ENCODE assay signal across 1 cellular context in genomic region chr10:1643161-1643910, GRCh38.
TF ChIP-seq lines count a peak whose summit lies in the region.

No MANE protein-coding gene starts in this region.

TF ChIP-seq in WTC11, 78 proteins besides CTCF, POLR2A, EP300 and RAD21 (continued from another document and continues in another):
- TF ChIP-seq MAX (CRISPR knock-in tag; IDR thresholded peaks at IDR 0.05) (no peak), E2F5 (CRISPR knock-in tag; IDR thresholded peaks at IDR 0.05) (no peak), MXD4 (CRISPR knock-in tag; IDR thresholded peaks at IDR 0.05; ENCODE audit: borderline replicate concordance) (no peak), MYBL2 (CRISPR knock-in tag; IDR thresholded peaks at IDR 0.05) (0 out of 2 replicates have a peak, but pooled peaks have one; percentile 36), GABPB1 (CRISPR knock-in tag; IDR thresholded peaks at IDR 0.05) (no peak), FOXK1 (CRISPR knock-in tag; IDR thresholded peaks at IDR 0.05) (peak; percentile 71; the same call in 1 of the 2 replicates), TCF7 (CRISPR knock-in tag; IDR thresholded peaks at IDR 0.05; ENCODE audit: low read depth) (no peak), GRHL2 (CRISPR knock-in tag; IDR thresholded peaks at IDR 0.05; ENCODE audit: insufficient replicate concordance, severe bottlenecking) (no peak), ELF4 (CRISPR knock-in tag; IDR thresholded peaks at IDR 0.05; ENCODE audit: low read depth) (no peak), NR2C2 (CRISPR knock-in tag; IDR thresholded peaks at IDR 0.05) (no peak), MLX (CRISPR knock-in tag; IDR thresholded peaks at IDR 0.05) (no peak), JAZF1 (CRISPR knock-in tag; IDR thresholded peaks at IDR 0.05) (no peak), SP1 (CRISPR knock-in tag; conservative IDR thresholded peaks at IDR 0.05) (0 out of 2 replicates have a peak, but pooled peaks have one; percentile 23), ZNF219 (CRISPR knock-in tag; IDR thresholded peaks at IDR 0.05; ENCODE audit: borderline replicate concordance) (no peak), ZMAT4 (CRISPR knock-in tag; IDR thresholded peaks at IDR 0.05) (no peak), RELA (CRISPR knock-in tag; IDR thresholded peaks at IDR 0.05; ENCODE audit: borderline replicate concordance) (no peak), HMGA2 (CRISPR knock-in tag; IDR thresholded peaks at IDR 0.05) (no peak), ZNF416 (CRISPR knock-in tag; IDR thresholded peaks at IDR 0.05) (no peak), NFYB (CRISPR knock-in tag; conservative IDR thresholded peaks at IDR 0.05; ENCODE audit: low read depth) (no peak), ZNF396 (CRISPR knock-in tag; IDR thresholded peaks at IDR 0.05; ENCODE audit: borderline replicate concordance) (no peak), ATF6 (CRISPR knock-in tag; IDR thresholded peaks at IDR 0.05) (no peak), GTF2I (CRISPR knock-in tag; conservative IDR thresholded peaks at IDR 0.05) (no peak), ETV6 (CRISPR knock-in tag; IDR thresholded peaks at IDR 0.05) (peak; percentile 54; the same call in 1 of the 2 replicates), ZNF138 (CRISPR knock-in tag; conservative IDR thresholded peaks at IDR 0.05) (no peak), PRDM15 (CRISPR knock-in tag; IDR thresholded peaks at IDR 0.05) (no peak), SMAD3 (CRISPR knock-in tag; IDR thresholded peaks at IDR 0.05; ENCODE audit: borderline replicate concordance) (peak; percentile 59; the same call in 1 of the 2 replicates), JUN (CRISPR knock-in tag; IDR thresholded peaks at IDR 0.05) (no peak), TEAD1 (CRISPR knock-in tag; IDR thresholded peaks at IDR 0.05) (no peak), TEAD4 (CRISPR knock-in tag; IDR thresholded peaks at IDR 0.05) (no peak), ZNF263 (CRISPR knock-in tag; IDR thresholded peaks at IDR 0.05; ENCODE audit: low read depth) (no peak), SOX15 (CRISPR knock-in tag; IDR thresholded peaks at IDR 0.05) (no peak), OVOL2 (CRISPR knock-in tag; IDR thresholded peaks at IDR 0.05; ENCODE audit: borderline replicate concordance) (no peak), CREM (CRISPR knock-in tag; IDR thresholded peaks at IDR 0.05) (no peak)
- TF ChIP-seq, protein P1, sequence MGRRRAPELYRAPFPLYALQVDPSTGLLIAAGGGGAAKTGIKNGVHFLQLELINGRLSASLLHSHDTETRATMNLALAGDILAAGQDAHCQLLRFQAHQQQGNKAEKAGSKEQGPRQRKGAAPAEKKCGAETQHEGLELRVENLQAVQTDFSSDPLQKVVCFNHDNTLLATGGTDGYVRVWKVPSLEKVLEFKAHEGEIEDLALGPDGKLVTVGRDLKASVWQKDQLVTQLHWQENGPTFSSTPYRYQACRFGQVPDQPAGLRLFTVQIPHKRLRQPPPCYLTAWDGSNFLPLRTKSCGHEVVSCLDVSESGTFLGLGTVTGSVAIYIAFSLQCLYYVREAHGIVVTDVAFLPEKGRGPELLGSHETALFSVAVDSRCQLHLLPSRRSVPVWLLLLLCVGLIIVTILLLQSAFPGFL (CRISPR knock-in tag; IDR thresholded peaks at IDR 0.05; ENCODE audit: borderline replicate concordance), result no peak
- TF ChIP-seq, protein P2, sequence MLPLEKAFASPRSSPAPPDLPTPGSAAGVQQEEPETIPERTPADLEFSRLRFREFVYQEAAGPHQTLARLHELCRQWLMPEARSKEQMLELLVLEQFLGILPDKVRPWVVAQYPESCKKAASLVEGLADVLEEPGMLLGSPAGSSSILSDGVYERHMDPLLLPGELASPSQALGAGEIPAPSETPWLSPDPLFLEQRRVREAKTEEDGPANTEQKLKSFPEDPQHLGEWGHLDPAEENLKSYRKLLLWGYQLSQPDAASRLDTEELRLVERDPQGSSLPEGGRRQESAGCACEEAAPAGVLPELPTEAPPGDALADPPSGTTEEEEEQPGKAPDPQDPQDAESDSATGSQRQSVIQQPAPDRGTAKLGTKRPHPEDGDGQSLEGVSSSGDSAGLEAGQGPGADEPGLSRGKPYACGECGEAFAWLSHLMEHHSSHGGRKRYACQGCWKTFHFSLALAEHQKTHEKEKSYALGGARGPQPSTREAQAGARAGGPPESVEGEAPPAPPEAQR (CRISPR knock-in tag; IDR thresholded peaks at IDR 0.05), result no peak
- TF ChIP-seq, protein P3, sequence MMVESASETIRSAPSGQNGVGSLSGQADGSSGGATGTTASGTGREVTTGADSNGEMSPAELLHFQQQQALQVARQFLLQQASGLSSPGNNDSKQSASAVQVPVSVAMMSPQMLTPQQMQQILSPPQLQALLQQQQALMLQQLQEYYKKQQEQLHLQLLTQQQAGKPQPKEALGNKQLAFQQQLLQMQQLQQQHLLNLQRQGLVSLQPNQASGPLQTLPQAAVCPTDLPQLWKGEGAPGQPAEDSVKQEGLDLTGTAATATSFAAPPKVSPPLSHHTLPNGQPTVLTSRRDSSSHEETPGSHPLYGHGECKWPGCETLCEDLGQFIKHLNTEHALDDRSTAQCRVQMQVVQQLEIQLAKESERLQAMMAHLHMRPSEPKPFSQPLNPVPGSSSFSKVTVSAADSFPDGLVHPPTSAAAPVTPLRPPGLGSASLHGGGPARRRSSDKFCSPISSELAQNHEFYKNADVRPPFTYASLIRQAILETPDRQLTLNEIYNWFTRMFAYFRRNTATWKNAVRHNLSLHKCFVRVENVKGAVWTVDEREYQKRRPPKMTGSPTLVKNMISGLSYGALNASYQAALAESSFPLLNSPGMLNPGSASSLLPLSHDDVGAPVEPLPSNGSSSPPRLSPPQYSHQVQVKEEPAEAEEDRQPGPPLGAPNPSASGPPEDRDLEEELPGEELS (CRISPR knock-in tag; IDR thresholded peaks at IDR 0.05), result peak; percentile 60; the same call in 1 of the 2 replicates
- TF ChIP-seq, protein P4, sequence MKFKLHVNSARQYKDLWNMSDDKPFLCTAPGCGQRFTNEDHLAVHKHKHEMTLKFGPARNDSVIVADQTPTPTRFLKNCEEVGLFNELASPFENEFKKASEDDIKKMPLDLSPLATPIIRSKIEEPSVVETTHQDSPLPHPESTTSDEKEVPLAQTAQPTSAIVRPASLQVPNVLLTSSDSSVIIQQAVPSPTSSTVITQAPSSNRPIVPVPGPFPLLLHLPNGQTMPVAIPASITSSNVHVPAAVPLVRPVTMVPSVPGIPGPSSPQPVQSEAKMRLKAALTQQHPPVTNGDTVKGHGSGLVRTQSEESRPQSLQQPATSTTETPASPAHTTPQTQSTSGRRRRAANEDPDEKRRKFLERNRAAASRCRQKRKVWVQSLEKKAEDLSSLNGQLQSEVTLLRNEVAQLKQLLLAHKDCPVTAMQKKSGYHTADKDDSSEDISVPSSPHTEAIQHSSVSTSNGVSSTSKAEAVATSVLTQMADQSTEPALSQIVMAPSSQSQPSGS (CRISPR knock-in tag; IDR thresholded peaks at IDR 0.05; ENCODE audit: borderline replicate concordance, low read depth), result no peak
- TF ChIP-seq, protein P5, sequence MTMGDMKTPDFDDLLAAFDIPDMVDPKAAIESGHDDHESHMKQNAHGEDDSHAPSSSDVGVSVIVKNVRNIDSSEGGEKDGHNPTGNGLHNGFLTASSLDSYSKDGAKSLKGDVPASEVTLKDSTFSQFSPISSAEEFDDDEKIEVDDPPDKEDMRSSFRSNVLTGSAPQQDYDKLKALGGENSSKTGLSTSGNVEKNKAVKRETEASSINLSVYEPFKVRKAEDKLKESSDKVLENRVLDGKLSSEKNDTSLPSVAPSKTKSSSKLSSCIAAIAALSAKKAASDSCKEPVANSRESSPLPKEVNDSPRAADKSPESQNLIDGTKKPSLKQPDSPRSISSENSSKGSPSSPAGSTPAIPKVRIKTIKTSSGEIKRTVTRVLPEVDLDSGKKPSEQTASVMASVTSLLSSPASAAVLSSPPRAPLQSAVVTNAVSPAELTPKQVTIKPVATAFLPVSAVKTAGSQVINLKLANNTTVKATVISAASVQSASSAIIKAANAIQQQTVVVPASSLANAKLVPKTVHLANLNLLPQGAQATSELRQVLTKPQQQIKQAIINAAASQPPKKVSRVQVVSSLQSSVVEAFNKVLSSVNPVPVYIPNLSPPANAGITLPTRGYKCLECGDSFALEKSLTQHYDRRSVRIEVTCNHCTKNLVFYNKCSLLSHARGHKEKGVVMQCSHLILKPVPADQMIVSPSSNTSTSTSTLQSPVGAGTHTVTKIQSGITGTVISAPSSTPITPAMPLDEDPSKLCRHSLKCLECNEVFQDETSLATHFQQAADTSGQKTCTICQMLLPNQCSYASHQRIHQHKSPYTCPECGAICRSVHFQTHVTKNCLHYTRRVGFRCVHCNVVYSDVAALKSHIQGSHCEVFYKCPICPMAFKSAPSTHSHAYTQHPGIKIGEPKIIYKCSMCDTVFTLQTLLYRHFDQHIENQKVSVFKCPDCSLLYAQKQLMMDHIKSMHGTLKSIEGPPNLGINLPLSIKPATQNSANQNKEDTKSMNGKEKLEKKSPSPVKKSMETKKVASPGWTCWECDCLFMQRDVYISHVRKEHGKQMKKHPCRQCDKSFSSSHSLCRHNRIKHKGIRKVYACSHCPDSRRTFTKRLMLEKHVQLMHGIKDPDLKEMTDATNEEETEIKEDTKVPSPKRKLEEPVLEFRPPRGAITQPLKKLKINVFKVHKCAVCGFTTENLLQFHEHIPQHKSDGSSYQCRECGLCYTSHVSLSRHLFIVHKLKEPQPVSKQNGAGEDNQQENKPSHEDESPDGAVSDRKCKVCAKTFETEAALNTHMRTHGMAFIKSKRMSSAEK (CRISPR knock-in tag; IDR thresholded peaks at IDR 0.05; ENCODE audit: borderline replicate concordance), result no peak
- TF ChIP-seq, protein P6, sequence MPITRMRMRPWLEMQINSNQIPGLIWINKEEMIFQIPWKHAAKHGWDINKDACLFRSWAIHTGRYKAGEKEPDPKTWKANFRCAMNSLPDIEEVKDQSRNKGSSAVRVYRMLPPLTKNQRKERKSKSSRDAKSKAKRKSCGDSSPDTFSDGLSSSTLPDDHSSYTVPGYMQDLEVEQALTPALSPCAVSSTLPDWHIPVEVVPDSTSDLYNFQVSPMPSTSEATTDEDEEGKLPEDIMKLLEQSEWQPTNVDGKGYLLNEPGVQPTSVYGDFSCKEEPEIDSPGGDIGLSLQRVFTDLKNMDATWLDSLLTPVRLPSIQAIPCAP (CRISPR knock-in tag; IDR thresholded peaks at IDR 0.05), result no peak
